9 cellular contexts compared by ENCODE assay signal in the genomic region with DNA sequence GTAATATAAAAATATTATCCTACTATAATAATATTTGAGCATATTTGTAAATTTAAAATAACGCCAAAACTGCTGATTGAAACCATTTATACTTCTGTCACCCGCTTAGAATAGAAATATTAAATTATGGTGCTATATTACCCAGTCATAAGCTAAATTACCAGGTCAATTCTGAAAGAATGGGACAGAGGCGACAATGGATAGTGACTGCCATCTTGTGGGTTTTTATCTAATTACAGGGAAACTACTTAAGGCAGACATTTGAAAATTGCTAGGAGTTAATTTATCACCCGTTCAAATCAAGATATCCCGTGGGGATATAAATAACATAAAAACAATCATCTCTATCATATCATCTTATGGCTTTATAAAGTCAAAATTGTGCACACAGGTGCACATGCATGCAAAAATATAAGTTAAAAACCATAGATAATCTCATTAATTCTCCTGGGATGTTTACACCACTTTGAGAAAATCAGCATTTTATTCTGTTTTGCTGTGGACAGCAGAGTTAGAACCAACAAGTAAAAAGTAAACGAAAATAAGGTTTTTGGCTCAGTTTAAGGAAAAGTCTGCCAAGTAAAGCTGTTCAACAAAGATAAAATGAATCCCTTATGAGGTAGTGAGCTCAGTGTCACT. TPM values are rescaled to one million over a fixed set of nuclear protein-coding genes. Genes with fewer than 3 reads are reported as not detected.
DNase-seq lines count a peak whose midpoint lies in the region; ATAC-seq and TF ChIP-seq lines count a peak whose summit lies in the region.
"Had no signal": no experiment of that assay in that cellular context is flagged by ENCODE, and none has a peak within 500 bp of the region (broad histone marks: within the 10 kb centered on the region; RNA-seq: fewer than 3 reads in every experiment).

No MANE protein-coding gene starts in this region.

- no peaks in the 10 kb centered on the region for H3K27me3 ChIP-seq in mammary epithelial cell (ENCODE audit: insufficient read depth, low read length)
- no peaks in the 10 kb centered on the region for H3K27me3 ChIP-seq in neural progenitor cell

- no peak overlapping the region for H3K4me3 ChIP-seq in mammary epithelial cell (replicated peaks in 1 of 3; ENCODE audit: insufficient read depth in 1 of 3, low read depth in 2 of 3, low read length in 3 of 3)
- H3K4me3 ChIP-seq in neural progenitor cell: no peak overlapping the region

- no peak for ATAC-seq in GM21529 (IDR thresholded peaks at IDR 0.05; ENCODE audit: unreplicated experiment)
- no peak for ATAC-seq in GM21360 (IDR thresholded peaks at IDR 0.05; ENCODE audit: unreplicated experiment)

- H4K20me1 ChIP-seq in mammary epithelial cell (ENCODE audit: insufficient read depth, low read length): no peaks in the 10 kb centered on the region
- H4K20me1 ChIP-seq in neural progenitor cell (ENCODE audit: low read depth): no peaks in the 10 kb centered on the region

- no peaks in the 10 kb centered on the region for H3K36me3 Mint-ChIP-seq in neural progenitor cell

- no peak overlapping the region for H3K27ac ChIP-seq in mammary epithelial cell (ENCODE audit: insufficient read depth, low read depth, low read length)
- H3K27ac ChIP-seq in neural progenitor cell: no peak overlapping the region

- dilution Hi-C loops in mammary epithelial cell (cut with HindIII; ENCODE audit: low sequenced_read_pairs): no loop called here

- TF ChIP-seq CTCF in mammary epithelial cell (conservative IDR thresholded peaks at IDR 0.05 in 1 of 2, IDR thresholded peaks at IDR 0.05 in 1 of 2; ENCODE audit: extremely low read depth in 1 of 2, insufficient read depth in 1 of 2, low read depth in 1 of 2, low read length in 2 of 2) (peak; percentile 42 to 48), neural progenitor cell (IDR thresholded peaks at IDR 0.05) (peak; percentile 88)

- no peaks in the 10 kb centered on the region for H3K4me1 Mint-ChIP-seq in neural progenitor cell

- H3K36me3 ChIP-seq in mammary epithelial cell (ENCODE audit: insufficient read depth, low read length) (no peaks in the 10 kb centered on the region), neural progenitor cell (no peaks in the 10 kb centered on the region)

- H3K9ac ChIP-seq in mammary epithelial cell (ENCODE audit: insufficient read depth, low read length) (no peak overlapping the region), neural progenitor cell (no peak overlapping the region)

- DNase-seq in DMS 273 (lab: John Stamatoyannopoulos, UW; ENCODE audit: unreplicated experiment) (peak; percentile 39), DMS 273 treated with DMSO at 0.1 percent for 48 hours (lab: John Stamatoyannopoulos, UW) (no peak), NCI-H1694 treated with DMSO at 0.1 percent for 48 hours (lab: John Stamatoyannopoulos, UW) (peak; percentile 24), mammary epithelial cell (no peak), neural progenitor cell (ENCODE audit: low spot score) (peak; percentile 45)
- DNase-seq in stimulated activated CD4-positive, alpha-beta T cell treated with anti-CD3 and anti-CD28 coated beads, Interleukin-1b, Interleukin-23, amount 100 ng/mL, for 48 hours: no peak

- H2AFZ ChIP-seq in mammary epithelial cell (ENCODE audit: low read depth, low read length): no peak overlapping the region
- peak overlapping the region; percentile 5 for H2AFZ ChIP-seq in neural progenitor cell (replicated peaks)

- H3K4me2 ChIP-seq in mammary epithelial cell (ENCODE audit: insufficient read depth, low read depth, low read length) (no peak overlapping the region), neural progenitor cell (no peak overlapping the region)

- H3K27ac Mint-ChIP-seq in neural progenitor cell: no peak overlapping the region
- H3K27ac Mint-ChIP-seq: activated T-helper 1 cell treated with anti-CD3 and anti-CD28 coated beads, Interleukin-12 subunit alpha, Interleukin-12 subunit beta, Interleukin-2, Interleukin-4 antibody, amounts not matched to agents 30 ng/mL and 10 ng/mL and 1 ng/mL, durations not matched to agents 14 hours and 24 hours and 36 hours had no signal

- no peaks in the 10 kb centered on the region for H3F3A ChIP-seq in neural progenitor cell (ENCODE audit: low read depth)

- CTCF ChIA-PET in mammary epithelial cell (lab: Charles Lee; ENCODE audit: low non-redundant PET): interaction anchor here (0.6 to 0.7 kb wide), 2 partner anchors 105 to 1361 kb away, joined by 4 to 5 read pairs; no protein-coding TSS in a partner anchor

- intact Hi-C loops in mammary epithelial cell (cut with micrococcal nuclease): loop anchor here (1.0 to 5.0 kb wide), 2 partner anchors 95 to 810 kb away; no protein-coding TSS in a partner anchor

- WGBS in mammary epithelial cell (ENCODE audit: low coverage, missing lambda C conversion rate): 32% methylated on average over 6 of the region's 6 CpGs

- H3K9me3 Mint-ChIP-seq in neural progenitor cell: peaks cover 6% of the 10 kb centered on the region
- H3K9me3 Mint-ChIP-seq: activated T-helper 1 cell treated with anti-CD3 and anti-CD28 coated beads, Interleukin-12 subunit alpha, Interleukin-12 subunit beta, Interleukin-2, Interleukin-4 antibody, amounts not matched to agents 30 ng/mL and 10 ng/mL and 1 ng/mL, durations not matched to agents 14 hours and 24 hours and 36 hours had no signal

- H3K9me3 ChIP-seq in mammary epithelial cell (replicated peaks; ENCODE audit: insufficient read depth, low read length): no peaks in the 10 kb centered on the region
- no peaks in the 10 kb centered on the region for H3K9me3 ChIP-seq in neural progenitor cell (ENCODE audit: low read depth)

- no peak overlapping the region for H3K4me3 Mint-ChIP-seq in neural progenitor cell
- H3K4me3 Mint-ChIP-seq: activated T-helper 1 cell treated with anti-CD3 and anti-CD28 coated beads, Interleukin-12 subunit alpha, Interleukin-12 subunit beta, Interleukin-2, Interleukin-4 antibody, amounts not matched to agents 30 ng/mL and 10 ng/mL and 1 ng/mL, durations not matched to agents 14 hours and 24 hours and 36 hours had no signal

- in situ Hi-C loops in mammary epithelial cell (cut with MboI; ENCODE audit: low sequenced_read_pairs in 2 of 2): no loop called here

- BruUV-seq in mammary epithelial cell (replicated peaks; lab: Mats Ljungman, UMichigan): no TSS peak

- H3K27me3 Mint-ChIP-seq in neural progenitor cell (ENCODE audit: insufficient read depth, low read depth): no peaks in the 10 kb centered on the region

- H3K4me1 ChIP-seq in mammary epithelial cell (ENCODE audit: insufficient read depth, low read length) (peaks cover 4% of the 10 kb centered on the region), neural progenitor cell (no peaks in the 10 kb centered on the region)

- H3K79me2 ChIP-seq in mammary epithelial cell (ENCODE audit: insufficient read depth, low read length) (no peaks in the 10 kb centered on the region), neural progenitor cell (ENCODE audit: low read depth) (no peaks in the 10 kb centered on the region)

RNA-seq across cellular contexts. Expression of a gene that starts 41.3 kb away (rescaled TPM):
- total RNA-seq in mammary epithelial cell (not detected), neural progenitor cell (ENCODE audit: low replicate concordance) (3.4 and 4.3 TPM in 2 replicates)
- polyA plus RNA-seq in mammary epithelial cell: not detected
- not detected for polyA minus RNA-seq in mammary epithelial cell
- total RNA-seq: activated T-helper 1 cell treated with anti-CD3 and anti-CD28 coated beads, Interleukin-12 subunit alpha, Interleukin-12 subunit beta, Interleukin-2, Interleukin-4 antibody, amounts not matched to agents 30 ng/mL and 10 ng/mL and 1 ng/mL, durations not matched to agents 14 hours and 24 hours and 36 hours had no signal

RNA-seq across cellular contexts. Expression of a gene that starts 52.2 kb away (rescaled TPM):
- total RNA-seq in mammary epithelial cell (1 to 10 TPM in 1 of 2 donors, under 1 TPM in 1; 0.52 to 2.0 TPM), neural progenitor cell (ENCODE audit: low replicate concordance) (0.56 and 1.1 TPM in 2 replicates)
- polyA plus RNA-seq in mammary epithelial cell: 0.54 TPM
- not detected for polyA minus RNA-seq in mammary epithelial cell

Comparison
In these comparisons a context has a peak if more than half of its experiments do, and no peak if none do; other contexts are left out.
1. DNase-seq: peak in DMS 273 (single experiment), NCI-H1694 treated with DMSO at 0.1 percent for 48 hours (single experiment) and neural progenitor cell (single experiment); none in DMS 273 treated with DMSO at 0.1 percent for 48 hours (single experiment), mammary epithelial cell (single experiment) and stimulated activated CD4-positive, alpha-beta T cell treated with anti-CD3 and anti-CD28 coated beads, Interleukin-1b, Interleukin-23, amount 100 ng/mL, for 48 hours (single experiment).